In the genomic region with DNA sequence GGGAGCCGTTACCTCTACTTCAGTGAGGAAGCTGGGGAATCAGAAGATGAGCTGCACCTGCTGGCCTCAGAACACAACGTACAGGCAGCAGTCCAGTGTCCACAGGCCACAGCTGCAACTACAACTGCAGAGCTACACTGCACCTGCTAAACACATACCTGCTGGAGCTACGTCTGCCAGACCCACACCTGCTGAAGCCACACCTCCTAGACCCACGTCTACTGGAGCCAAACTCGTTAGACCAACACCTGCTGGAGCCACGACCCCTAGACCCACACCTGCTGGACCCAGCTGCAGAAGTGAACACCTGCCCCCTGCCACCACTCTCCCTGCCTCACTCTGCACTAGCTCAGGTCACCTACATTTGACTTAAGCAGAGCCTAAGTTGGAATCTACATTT, we compare ENCODE assay signal across 1 cellular context.
TF ChIP-seq lines count a peak whose summit lies in the region.

No MANE protein-coding gene starts in this region.

TF ChIP-seq in SK-N-SH, 30 proteins besides CTCF, POLR2A, EP300 and RAD21 (continued from another document):
- TF ChIP-seq, protein P1, sequence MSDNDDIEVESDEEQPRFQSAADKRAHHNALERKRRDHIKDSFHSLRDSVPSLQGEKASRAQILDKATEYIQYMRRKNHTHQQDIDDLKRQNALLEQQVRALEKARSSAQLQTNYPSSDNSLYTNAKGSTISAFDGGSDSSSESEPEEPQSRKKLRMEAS (IDR thresholded peaks at IDR 0.05; ENCODE audit: low read depth), result no peak
- no peak for TF ChIP-seq FOXJ3 (CRISPR knock-in tag; IDR thresholded peaks at IDR 0.05)
- TF ChIP-seq POLR2AphosphoS5 (IDR thresholded peaks at IDR 0.05; ENCODE audit: low read depth, low read length), result no peak
